In genomic region chr5:148740966-148741742, GRCh38 we compare ENCODE assay signal across 8 cellular contexts.
DNase-seq lines count a peak whose midpoint lies in the region; ATAC-seq and TF ChIP-seq lines count a peak whose summit lies in the region.

No MANE protein-coding gene starts in this region.

- no peak overlapping the region for H3K27ac Mint-ChIP-seq in activated CD8-positive, alpha-beta T cell treated with anti-CD3 and anti-CD28 coated beads for 36 hours
- no peak overlapping the region for H3K27ac Mint-ChIP-seq in activated CD8-positive, alpha-beta T cell treated with anti-CD3 and anti-CD28 coated beads, Interleukin-2, amount 10 ng/mL, durations not matched to agents 7 days and 5 days

- in situ Hi-C loops in Panc1 (cut with HindIII; ENCODE audit: low pct_unique_long_range_greater_than_20kb, low sequenced_read_pairs), result no loop called here

- POLR2A ChIA-PET in activated CD8-positive, alpha-beta T cell treated with anti-CD3 and anti-CD28 coated beads for 36 hours (lab: Charles Lee), result no interaction called here
- POLR2A ChIA-PET in activated CD8-positive, alpha-beta T cell treated with anti-CD3 and anti-CD28 coated beads, Interleukin-2, amount 10 ng/mL, durations not matched to agents 7 days and 5 days (lab: Charles Lee), result no interaction called here
- POLR2A ChIA-PET in Panc1 (lab: Charles Lee), result interaction anchor here (0.5 kb wide), 1 partner anchor 21 kb away, joined by 9 read pairs; no protein-coding TSS in a partner anchor

- no peak overlapping the region for H3K4me3 ChIP-seq in Panc1 (ENCODE audit: low read depth in 2 of 2, low read length in 2 of 2)

- no peaks in the 10 kb centered on the region for H3K4me1 Mint-ChIP-seq in activated CD8-positive, alpha-beta T cell treated with anti-CD3 and anti-CD28 coated beads for 36 hours (ENCODE audit: low read depth)
- H3K4me1 Mint-ChIP-seq in activated CD8-positive, alpha-beta T cell treated with anti-CD3 and anti-CD28 coated beads, Interleukin-2, amount 10 ng/mL, durations not matched to agents 7 days and 5 days (ENCODE audit: low read depth), result peaks cover 2% of the 10 kb centered on the region

- peak; percentile 76 for TF ChIP-seq CTCF in activated CD8-positive, alpha-beta T cell treated with anti-CD3 and anti-CD28 coated beads for 36 hours (IDR thresholded peaks at IDR 0.05)
- peak; percentile 76; the same call in 1 of the 2 replicates for TF ChIP-seq CTCF in Panc1 (IDR thresholded peaks at IDR 0.05)

- H3K9me3 Mint-ChIP-seq in activated CD8-positive, alpha-beta T cell treated with anti-CD3 and anti-CD28 coated beads for 36 hours, result no peaks in the 10 kb centered on the region
- H3K9me3 Mint-ChIP-seq in activated CD8-positive, alpha-beta T cell treated with anti-CD3 and anti-CD28 coated beads, Interleukin-2, amount 10 ng/mL, durations not matched to agents 7 days and 5 days (ENCODE audit: insufficient read depth), result no peaks in the 10 kb centered on the region

- intact Hi-C loops in activated CD8-positive, alpha-beta T cell treated with anti-CD3 and anti-CD28 coated beads for 36 hours (cut with micrococcal nuclease), result loop anchor here (5.0 kb wide), 1 partner anchor 86 kb away; the partner anchor contains the start of gene ADRB2
- intact Hi-C loops in Panc1 (cut with micrococcal nuclease; ENCODE audit: unreplicated experiment), result loop anchor here (1.0 to 2.0 kb wide), 2 partner anchors 258 to 294 kb away; no protein-coding TSS in a partner anchor

- CTCF ChIA-PET in activated CD8-positive, alpha-beta T cell treated with anti-CD3 and anti-CD28 coated beads for 36 hours (lab: Charles Lee), result interaction anchor here (0.7 to 20.7 kb wide), 48 partner anchors 10 to 482 kb away, joined by 3 to 409 read pairs (median 4); no protein-coding TSS in a partner anchor
- CTCF ChIA-PET in activated CD8-positive, alpha-beta T cell treated with anti-CD3 and anti-CD28 coated beads, Interleukin-2, amount 10 ng/mL, durations not matched to agents 7 days and 5 days (lab: Charles Lee), result interaction anchor here (0.5 to 14.5 kb wide), 44 partner anchors 9 to 1413 kb away, joined by 3 to 307 read pairs (median 4); partner anchors contain the start of gene ADRB2
- CTCF ChIA-PET in Panc1 (lab: Charles Lee), result interaction anchor here (0.6 to 1.4 kb wide), 11 partner anchors 8 to 818 kb away, joined by 3 to 9 read pairs (median 4); no protein-coding TSS in a partner anchor

- H3K4me1 ChIP-seq in Panc1 (ENCODE audit: control insufficient read depth, insufficient read depth, low read length), result no peaks in the 10 kb centered on the region

- no peaks in the 10 kb centered on the region for H3K36me3 Mint-ChIP-seq in activated CD8-positive, alpha-beta T cell treated with anti-CD3 and anti-CD28 coated beads for 36 hours (ENCODE audit: low read depth)
- H3K36me3 Mint-ChIP-seq in activated CD8-positive, alpha-beta T cell treated with anti-CD3 and anti-CD28 coated beads, Interleukin-2, amount 10 ng/mL, durations not matched to agents 7 days and 5 days (ENCODE audit: low read depth), result no peaks in the 10 kb centered on the region

- H3K27ac ChIP-seq in Panc1 (ENCODE audit: low read length), result no peak overlapping the region

- H3K9me3 ChIP-seq in Panc1 (ENCODE audit: control insufficient read depth, insufficient read depth, low read depth, low read length), result no peaks in the 10 kb centered on the region

- no peaks in the 10 kb centered on the region for H3K36me3 ChIP-seq in Panc1 (ENCODE audit: control insufficient read depth, insufficient read depth, low read length)

- DNase-seq in activated CD8-positive, alpha-beta T cell treated with anti-CD3 and anti-CD28 coated beads for 36 hours, result no peak
- DNase-seq in activated CD8-positive, alpha-beta T cell treated with anti-CD3 and anti-CD28 coated beads, Interleukin-2, amount 10 ng/mL, durations not matched to agents 7 days and 5 days, result no peak
- peak; percentile 69 for DNase-seq in Panc1 (ENCODE audit: low read depth, low spot score)
- peak; percentile 56 for DNase-seq in epidermal melanocyte (ENCODE audit: insufficient read length, low spot score)
- DNase-seq in mucosa of gallbladder (ENCODE audit: low spot score), result peak; percentile 35
- no peak for DNase-seq in stimulated activated CD4-positive, alpha-beta T cell treated with anti-CD3 and anti-CD28 coated beads, Interleukin-4, amount 100 ng/mL, for 1 hour
- DNase-seq in activated effector memory CD4-positive, alpha-beta T cell treated with Interleukin-2 at 50 U/mL for 16 hours, result no peak

- no peaks in the 10 kb centered on the region for H3K27me3 ChIP-seq in Panc1 (ENCODE audit: control insufficient read depth, insufficient read depth, low read length)

- peak; percentile 55 for ATAC-seq in activated CD8-positive, alpha-beta T cell treated with anti-CD3 and anti-CD28 coated beads for 36 hours
- ATAC-seq in activated CD8-positive, alpha-beta T cell treated with anti-CD3 and anti-CD28 coated beads, Interleukin-2, amount 10 ng/mL, durations not matched to agents 7 days and 5 days, result no peak
- ATAC-seq in HG03565 (IDR thresholded peaks at IDR 0.05; ENCODE audit: unreplicated experiment) (peak; percentile 60), Panc1 (peak; percentile 73)

- H3K27me3 Mint-ChIP-seq in activated CD8-positive, alpha-beta T cell treated with anti-CD3 and anti-CD28 coated beads for 36 hours, result peaks cover 15% of the 10 kb centered on the region
- H3K27me3 Mint-ChIP-seq in activated CD8-positive, alpha-beta T cell treated with anti-CD3 and anti-CD28 coated beads, Interleukin-2, amount 10 ng/mL, durations not matched to agents 7 days and 5 days (ENCODE audit: low read depth), result peaks cover 19% of the 10 kb centered on the region

- no TSS peak for BruUV-seq in Panc1 (replicated peaks; lab: Mats Ljungman, UMichigan)

- no peak overlapping the region for H3K4me3 Mint-ChIP-seq in activated CD8-positive, alpha-beta T cell treated with anti-CD3 and anti-CD28 coated beads for 36 hours
- no peak overlapping the region for H3K4me3 Mint-ChIP-seq in activated CD8-positive, alpha-beta T cell treated with anti-CD3 and anti-CD28 coated beads, Interleukin-2, amount 10 ng/mL, durations not matched to agents 7 days and 5 days

Comparison
In these comparisons a context has a peak if more than half of its experiments do, and no peak if none do; other contexts are left out.
1. DNase-seq: peak in Panc1 (single experiment), epidermal melanocyte (single experiment) and mucosa of gallbladder (single experiment); none in activated CD8-positive, alpha-beta T cell treated with anti-CD3 and anti-CD28 coated beads for 36 hours (single experiment), activated CD8-positive, alpha-beta T cell treated with anti-CD3 and anti-CD28 coated beads, Interleukin-2, amount 10 ng/mL, durations not matched to agents 7 days and 5 days (single experiment), stimulated activated CD4-positive, alpha-beta T cell treated with anti-CD3 and anti-CD28 coated beads, Interleukin-4, amount 100 ng/mL, for 1 hour (single experiment) and activated effector memory CD4-positive, alpha-beta T cell treated with Interleukin-2 at 50 U/mL for 16 hours (single experiment).